ENCODE assay signal across 30 cellular contexts in genomic region chr2:21552999-21553398, GRCh38.
"Had no signal": no experiment of that assay in that cellular context is flagged by ENCODE, and none has a peak within 500 bp of the region (broad histone marks: within the 10 kb centered on the region; RNA-seq: fewer than 3 reads in every experiment).

No MANE protein-coding gene starts in this region.

- H3K9me3 ChIP-seq: adrenal gland, body of pancreas, esophagus squamous epithelium, left lung, lower lobe of right lung, psoas muscle, right atrium auricular region, suprapubic skin, tibial artery had no signal

- H3K36me3 ChIP-seq: adrenal gland, esophagus squamous epithelium, left lung, lower lobe of right lung, neural progenitor cell, right atrium auricular region, suprapubic skin, tibial artery had no signal

- DNase-seq: activated CD4-positive, alpha-beta memory T cell treated with anti-CD3 and anti-CD28 coated beads for 36 hours; activated CD4-positive, alpha-beta T cell treated with anti-CD3 and anti-CD28 coated beads, Interleukin-2, amount 10 ng/mL, durations not matched to agents 24 days and 14 days; activated CD4-positive, CD25-positive, alpha-beta regulatory T cell treated with anti-CD3 and anti-CD28 coated beads, Interleukin-2, amount 50 U/mL, for 72 hours; activated CD8-positive, alpha-beta memory T cell treated with anti-CD3 and anti-CD28 coated beads, Interleukin-2, amount 50 U/mL, for 4 hours; activated effector memory CD4-positive, alpha-beta T cell treated with anti-CD3 and anti-CD28 coated beads, Interleukin-2, amount 50 U/mL, for 16 hours; activated naive CD4-positive, alpha-beta T cell treated with anti-CD3 and anti-CD28 coated beads for 36 hours; activated naive CD8-positive, alpha-beta T cell treated with anti-CD3 and anti-CD28 coated beads for 36 hours; activated T-cell treated with anti-CD3 and anti-CD28 coated beads, Interleukin-2, amount 50 U/mL, for 1 hour; adrenal gland; aorta; body of pancreas; effector CD8-positive, alpha-beta T cell; esophagus squamous epithelium; foreskin melanocyte; left lung; lower lobe of right lung; mesendoderm; natural killer cell; occipital lobe; psoas muscle; stimulated activated CD4-positive, alpha-beta T cell treated with anti-CD3 and anti-CD28 coated beads, Interleukin-15, amount 100 ng/mL, for 24 hours; stimulated activated CD4-positive, alpha-beta T cell treated with anti-CD3 and anti-CD28 coated beads, Interleukin-2, amount 100 ng/mL, for 24 hours; stimulated activated naive B cell treated with anti-CD40 and anti-IgM and Interleukin-4, amounts not matched to agents 10 μg/mL and 1 μg/mL and 100 μg/mL, for 72 hours; T1000; tibial artery had no signal

- H3K4me1 ChIP-seq: adrenal gland, body of pancreas, esophagus squamous epithelium, left lung, lower lobe of right lung, neural progenitor cell, parathyroid adenoma, psoas muscle, right atrium auricular region, suprapubic skin, tibial artery had no signal

- H3K4me3 ChIP-seq: adrenal gland, body of pancreas, esophagus squamous epithelium, left lung, lower lobe of right lung, neural progenitor cell, psoas muscle, right atrium auricular region, suprapubic skin, tibial artery had no signal

- H3K27me3 ChIP-seq: adrenal gland, body of pancreas, esophagus squamous epithelium, left lung, neural progenitor cell, right atrium auricular region, suprapubic skin, tibial artery had no signal

- ATAC-seq: body of pancreas; left lung; natural killer cell; psoas muscle; stimulated activated naive B cell treated with anti-CD40 and anti-IgM and Interleukin-4, amounts not matched to agents 10 μg/mL and 1 μg/mL and 100 μg/mL, for 72 hours had no signal

- H3K27ac ChIP-seq: adrenal gland, body of pancreas, epithelial cell of prostate, esophagus squamous epithelium, left lung, lower lobe of right lung, neural progenitor cell, parathyroid adenoma, psoas muscle, right atrium auricular region, suprapubic skin, tibial artery had no signal
